In genomic region chr9:107919263-107919662, GRCh38 we compare ENCODE assay signal across 18 cellular contexts.
A peak's percentile ranks its signal among the peaks of the same experiment; 100 is the strongest.
DNase-seq lines count a peak whose midpoint lies in the region; ATAC-seq and TF ChIP-seq lines count a peak whose summit lies in the region.
"Had no signal": no experiment of that assay in that cellular context is flagged by ENCODE, and none has a peak within 500 bp of the region (broad histone marks: within the 10 kb centered on the region; RNA-seq: fewer than 3 reads in every experiment).

No MANE protein-coding gene starts in this region.

- H3K27me3 ChIP-seq in GM23338 (ENCODE audit: insufficient read depth) (no peaks in the 10 kb centered on the region), layer of hippocampus (ENCODE audit: control insufficient read depth, insufficient read depth, low read length) (no peaks in the 10 kb centered on the region)

- H3K4me3 ChIP-seq in GM23338: no peak overlapping the region
- H3K4me3 ChIP-seq: SK-N-MC had no signal

- no peaks in the 10 kb centered on the region for H4K20me1 ChIP-seq in GM23338 (replicated peaks; ENCODE audit: insufficient read depth)

- H3K79me2 ChIP-seq in GM23338 (replicated peaks; ENCODE audit: insufficient read depth): no peaks in the 10 kb centered on the region

- H3K4me1 Mint-ChIP-seq in GM23338: no peaks in the 10 kb centered on the region
- H3K4me1 Mint-ChIP-seq: CD4-positive, CD25-positive, alpha-beta regulatory T cell had no signal

- no peaks in the 10 kb centered on the region for H3K4me1 ChIP-seq in GM23338 (ENCODE audit: insufficient read depth)

- H3K27ac ChIP-seq in GM23338 (ENCODE audit: low read depth): no peak overlapping the region
- peak overlapping the region; percentile 32 for H3K27ac ChIP-seq in caudate nucleus (ENCODE audit: low read depth, low read length)
- H3K27ac ChIP-seq in layer of hippocampus (ENCODE audit: low read depth, low read length): peak overlapping the region; percentile 22
- H3K27ac ChIP-seq in substantia nigra (ENCODE audit: low read depth, low read length, poor library complexity, severe bottlenecking): peak overlapping the region; percentile 61
- H3K27ac ChIP-seq: SK-N-MC had no signal

- no peak for ATAC-seq in GM23338

- peaks cover 11% of the 10 kb centered on the region; the same call in 2 of the 3 replicates for H3K9me3 Mint-ChIP-seq in GM23338

- no peaks in the 10 kb centered on the region; the same call in 1 of the 2 replicates for H3K36me3 ChIP-seq in GM23338 (ENCODE audit: insufficient read depth)

- peaks cover 12% of the 10 kb centered on the region for H3K9me2 ChIP-seq in GM23338 (ENCODE audit: insufficient read depth)

- H3K27me3 Mint-ChIP-seq in GM23338 (ENCODE audit: insufficient read depth, low read depth, poor library complexity): peaks cover 2% of the 10 kb centered on the region
- H3K27me3 Mint-ChIP-seq: CD4-positive, CD25-positive, alpha-beta regulatory T cell had no signal

- H3F3A ChIP-seq in GM23338 (replicated peaks; ENCODE audit: low read depth): no peaks in the 10 kb centered on the region

- H3K36me3 Mint-ChIP-seq in GM23338 (ENCODE audit: low read depth): peaks cover 3% of the 10 kb centered on the region; the same call in 1 of the 3 replicates
- H3K36me3 Mint-ChIP-seq: CD4-positive, CD25-positive, alpha-beta regulatory T cell had no signal

- no peak overlapping the region for H3K27ac Mint-ChIP-seq in GM23338

- H3K4me3 Mint-ChIP-seq in GM23338: no peak overlapping the region

- H2AFZ ChIP-seq in GM23338: 0 out of 2 replicates have a peak overlapping the region, but pooled peaks have one; percentile 43

- DNase-seq in GM23338 (ENCODE audit: low spot score) (no peak), caudate nucleus (lab: John Stamatoyannopoulos, UW) (peak in 9 of 61 donors; percentile 8 to 61 (median 20)), substantia nigra (lab: John Stamatoyannopoulos, UW) (peak in 6 of 49 donors; percentile 10 to 39 (median 16)), NCI-H1417 treated with DMSO at 0.1 percent for 48 hours (lab: John Stamatoyannopoulos, UW) (no peak), COLO668 (lab: John Stamatoyannopoulos, UW; ENCODE audit: unreplicated experiment) (no peak), activated gamma-delta T cell treated with Interleukin-2 at 50 U/mL for 16 hours (no peak)
- DNase-seq: CD4-positive, CD25-positive, alpha-beta regulatory T cell; COR-L47; DMS79; H7; Kasumi-1; NCI-H187; NCI-H446; NCI-H526; OCI-M1; SHP77 treated with DMSO at 0.1 percent for 48 hours had no signal

- no peak overlapping the region for H3K4me2 ChIP-seq in GM23338

- no peak for TF ChIP-seq CTCF in GM23338 (conservative IDR thresholded peaks at IDR 0.05; ENCODE audit: low read depth in 2 of 2)

TF ChIP-seq in GM23338, 12 proteins besides CTCF, POLR2A, EP300 and RAD21 (continues in another document):
- TF ChIP-seq EZH2phosphoT487 (IDR thresholded peaks at IDR 0.05; ENCODE audit: unreplicated experiment) (no peak), POLR2AphosphoS5 (IDR thresholded peaks at IDR 0.05; ENCODE audit: low read depth) (no peak), CREB1 (CRISPR knock-in tag; IDR thresholded peaks at IDR 0.05; ENCODE audit: low read depth) (no peak), ZNF331 (CRISPR knock-in tag; IDR thresholded peaks at IDR 0.05; ENCODE audit: low read depth) (no peak), EZH2 (IDR thresholded peaks at IDR 0.05; ENCODE audit: low read depth, unreplicated experiment) (no peak), ZNF114 (CRISPR knock-in tag; IDR thresholded peaks at IDR 0.05) (no peak), REST (IDR thresholded peaks at IDR 0.05; ENCODE audit: unreplicated experiment) (no peak), STAT1 (IDR thresholded peaks at IDR 0.05; ENCODE audit: unreplicated experiment) (no peak), JUNB (IDR thresholded peaks at IDR 0.05; ENCODE audit: unreplicated experiment) (no peak)
- TF ChIP-seq, protein P1, sequence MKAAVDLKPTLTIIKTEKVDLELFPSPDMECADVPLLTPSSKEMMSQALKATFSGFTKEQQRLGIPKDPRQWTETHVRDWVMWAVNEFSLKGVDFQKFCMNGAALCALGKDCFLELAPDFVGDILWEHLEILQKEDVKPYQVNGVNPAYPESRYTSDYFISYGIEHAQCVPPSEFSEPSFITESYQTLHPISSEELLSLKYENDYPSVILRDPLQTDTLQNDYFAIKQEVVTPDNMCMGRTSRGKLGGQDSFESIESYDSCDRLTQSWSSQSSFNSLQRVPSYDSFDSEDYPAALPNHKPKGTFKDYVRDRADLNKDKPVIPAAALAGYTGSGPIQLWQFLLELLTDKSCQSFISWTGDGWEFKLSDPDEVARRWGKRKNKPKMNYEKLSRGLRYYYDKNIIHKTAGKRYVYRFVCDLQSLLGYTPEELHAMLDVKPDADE (IDR thresholded peaks at IDR 0.05): no peak
